15 cellular contexts compared by ENCODE assay signal in the genomic region with DNA sequence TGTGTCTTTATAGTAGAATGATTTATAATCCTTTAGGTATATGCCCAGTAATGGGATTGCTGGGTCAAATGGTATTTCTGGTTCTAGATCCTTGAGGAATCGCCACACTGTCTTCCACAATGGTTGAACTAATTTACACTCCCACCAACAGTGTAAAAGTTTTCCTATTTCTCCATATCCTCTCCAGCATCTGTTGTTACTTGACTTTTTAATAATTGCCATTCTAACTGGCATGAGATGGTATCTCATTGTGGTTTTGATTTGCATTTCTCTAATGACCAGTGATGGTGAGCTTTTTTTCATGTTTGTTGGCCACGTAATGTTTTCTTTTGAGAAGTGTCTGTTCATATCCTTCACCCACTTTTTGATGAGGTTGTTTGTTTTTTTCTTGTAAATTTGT. TPM values are rescaled to one million over a fixed set of nuclear protein-coding genes. Genes with fewer than 3 reads are reported as not detected.
"Had no signal": no experiment of that assay in that cellular context is flagged by ENCODE, and none has a peak within 500 bp of the region (broad histone marks: within the 10 kb centered on the region; RNA-seq: fewer than 3 reads in every experiment).

No MANE protein-coding gene starts in this region.

RNA-seq across cellular contexts. Expression of a gene that starts 14.9 kb away (rescaled TPM):
- total RNA-seq: stomach, subcutaneous adipose tissue, temporal lobe, thoracic aorta, thyroid gland, tibial nerve, transverse colon, upper lobe of right lung, ureter, urinary bladder, vagina had no signal
- polyA plus RNA-seq: stomach, urinary bladder had no signal

RNA-seq across cellular contexts. Expression of a gene that starts 15.2 kb away (rescaled TPM):
- total RNA-seq: stomach, temporal lobe, testis, thoracic aorta, thyroid gland, tibial nerve, transverse colon, upper lobe of left lung, upper lobe of right lung, ureter, urinary bladder, uterus, vagina had no signal
- polyA plus RNA-seq: stomach, urinary bladder had no signal

RNA-seq across cellular contexts. Expression of a gene that starts 42.5 kb away (rescaled TPM):
- total RNA-seq: stomach, subcutaneous adipose tissue, suprapubic skin, temporal lobe, thoracic aorta, thyroid gland, tibial nerve, transverse colon, upper lobe of left lung, upper lobe of right lung, ureter, urinary bladder, uterus, vagina had no signal
- polyA plus RNA-seq: stomach, urinary bladder had no signal
